ENCODE assay signal across 23 cellular contexts in genomic region chr5:96637191-96637590, GRCh38.
"Had no signal": no experiment of that assay in that cellular context is flagged by ENCODE, and none has a peak within 500 bp of the region (broad histone marks: within the 10 kb centered on the region; RNA-seq: fewer than 3 reads in every experiment).

No MANE protein-coding gene starts in this region.

- DNase-seq: activated CD4-positive, alpha-beta memory T cell treated with anti-CD3 and anti-CD28 coated beads, Interleukin-2, amount 10 ng/mL, durations not matched to agents 7 days and 5 days; activated CD4-positive, alpha-beta T cell treated with anti-CD3 and anti-CD28 coated beads, Interleukin-2, amount 10 ng/mL, durations not matched to agents 7 days and 5 days; activated CD4-positive, CD25-positive, alpha-beta regulatory T cell; activated CD8-positive, alpha-beta memory T cell treated with anti-CD3 and anti-CD28 coated beads, Interleukin-2, amount 50 U/mL, for 48 hours; activated naive CD4-positive, alpha-beta T cell treated with anti-CD3 and anti-CD28 coated beads, Interleukin-2, amount 50 U/mL, for 16 hours; activated naive CD8-positive, alpha-beta T cell treated with anti-CD3 and anti-CD28 coated beads, Interleukin-2, amount 10 ng/mL, durations not matched to agents 7 days and 5 days; activated T-cell treated with anti-CD3 and anti-CD28 coated beads, Interleukin-2, amount 50 U/mL, for 1 hour; adrenal gland; anterior cingulate cortex; Kasumi-1; KBM-7; NCI-H1048; NCI-H146; NCI-H1930; NCI-H345; NCI-H510A; NCI-H526 treated with DMSO at 0.1 percent for 48 hours; NCI-H82; Peyer's patch; SHP77 treated with DMSO at 0.1 percent for 48 hours; T-helper 1 cell had no signal

- H3K4me3 Mint-ChIP-seq: activated CD4-positive, alpha-beta memory T cell treated with anti-CD3 and anti-CD28 coated beads, Interleukin-2, amount 10 ng/mL, durations not matched to agents 7 days and 5 days; activated CD4-positive, alpha-beta T cell treated with anti-CD3 and anti-CD28 coated beads, Interleukin-2, amount 10 ng/mL, durations not matched to agents 7 days and 5 days; activated naive CD8-positive, alpha-beta T cell treated with anti-CD3 and anti-CD28 coated beads, Interleukin-2, amount 10 ng/mL, durations not matched to agents 7 days and 5 days had no signal

- H3K27ac Mint-ChIP-seq: activated CD4-positive, alpha-beta memory T cell treated with anti-CD3 and anti-CD28 coated beads, Interleukin-2, amount 10 ng/mL, durations not matched to agents 7 days and 5 days; activated CD4-positive, alpha-beta T cell treated with anti-CD3 and anti-CD28 coated beads, Interleukin-2, amount 10 ng/mL, durations not matched to agents 7 days and 5 days; activated naive CD8-positive, alpha-beta T cell treated with anti-CD3 and anti-CD28 coated beads, Interleukin-2, amount 10 ng/mL, durations not matched to agents 7 days and 5 days had no signal

- H3K4me3 ChIP-seq: adrenal gland, Peyer's patch had no signal

- H3K27ac ChIP-seq: adrenal gland, Peyer's patch, RWPE1, VCaP had no signal

- H3K4me1 ChIP-seq: Peyer's patch had no signal

- H3K36me3 Mint-ChIP-seq: activated naive CD8-positive, alpha-beta T cell treated with anti-CD3 and anti-CD28 coated beads, Interleukin-2, amount 10 ng/mL, durations not matched to agents 7 days and 5 days had no signal

- H3K27me3 ChIP-seq: adrenal gland, Peyer's patch had no signal

- H3K9me3 ChIP-seq: adrenal gland, Peyer's patch had no signal

- H3K9me3 Mint-ChIP-seq: activated CD4-positive, alpha-beta memory T cell treated with anti-CD3 and anti-CD28 coated beads, Interleukin-2, amount 10 ng/mL, durations not matched to agents 7 days and 5 days; activated CD4-positive, alpha-beta T cell treated with anti-CD3 and anti-CD28 coated beads, Interleukin-2, amount 10 ng/mL, durations not matched to agents 7 days and 5 days; activated naive CD8-positive, alpha-beta T cell treated with anti-CD3 and anti-CD28 coated beads, Interleukin-2, amount 10 ng/mL, durations not matched to agents 7 days and 5 days had no signal

- H3K36me3 ChIP-seq: adrenal gland, Peyer's patch had no signal
